ENCODE assay signal across 9 cellular contexts in the genomic region with DNA sequence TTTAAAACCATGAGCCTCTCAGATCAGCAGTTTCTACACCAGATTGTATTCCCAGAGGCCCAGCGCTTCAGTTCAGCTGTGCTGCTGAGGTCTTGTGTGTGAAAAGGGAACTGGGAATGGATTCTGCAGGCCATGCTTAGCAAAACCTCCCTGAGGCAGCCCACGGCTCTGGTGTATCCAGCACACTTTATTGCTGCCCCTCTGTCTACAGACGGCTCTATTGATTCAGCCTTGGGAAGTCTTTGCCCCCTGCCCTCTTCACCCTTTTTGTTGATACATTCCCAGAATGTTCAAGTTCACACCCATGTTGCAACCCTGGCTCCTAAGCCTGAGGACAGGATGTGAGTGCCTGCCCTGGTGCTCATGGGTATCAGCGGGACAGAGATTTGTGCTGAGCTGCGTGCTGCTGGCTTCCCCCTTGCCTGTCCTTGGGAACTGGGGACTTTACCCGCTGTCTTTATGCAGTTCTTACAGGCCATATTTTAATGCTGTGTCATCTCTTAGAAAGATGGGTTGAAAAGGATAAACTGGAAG. TPM values are rescaled to one million over a fixed set of nuclear protein-coding genes. Genes with fewer than 3 reads are reported as not detected.
DNase-seq lines count a peak whose midpoint lies in the region; ATAC-seq and TF ChIP-seq lines count a peak whose summit lies in the region.
"Had no signal": no experiment of that assay in that cellular context is flagged by ENCODE, and none has a peak within 500 bp of the region (broad histone marks: within the 10 kb centered on the region; RNA-seq: fewer than 3 reads in every experiment).

No MANE protein-coding gene starts in this region.

- H3K36me3 ChIP-seq in left lung = no peaks in the 10 kb centered on the region

- DNase-seq in Ammon's horn (ENCODE audit: low spot score) = peak; percentile 45
- DNase-seq in NOMO-1 treated with DMSO at 0.1 percent for 48 hours (lab: John Stamatoyannopoulos, UW; ENCODE audit: unreplicated experiment) = peak; percentile 51
- peak in 1 of 2 donors; percentile 55 for DNase-seq in left lung
- no peak for DNase-seq in NCI-H2196 (lab: John Stamatoyannopoulos, UW; ENCODE audit: unreplicated experiment)
- no peak for DNase-seq in NCI-H2029 treated with DMSO at 0.1 percent for 48 hours (lab: John Stamatoyannopoulos, UW)
- no peak for DNase-seq in pons (ENCODE audit: low spot score)
- DNase-seq: dermis blood vessel endothelial cell had no signal

- no peaks in the 10 kb centered on the region for H3K27me3 ChIP-seq in left lung

- intact Hi-C loops in left lung (cut with DNase I) = no loop called here

- peak overlapping the region in 1 of 2 donors; percentile 86 for H3K27ac ChIP-seq in left lung

- no peak overlapping the region for H3K4me3 ChIP-seq in left lung

- TF ChIP-seq CTCF in left lung (IDR thresholded peaks at IDR 0.05) = no peak

- no peaks in the 10 kb centered on the region for H3K9me3 ChIP-seq in left lung

- H3K4me1 ChIP-seq in left lung = peaks cover 0 to 96% of the 10 kb centered on the region in 2 donors

- peak; percentile 71 for ATAC-seq in GM21619 (IDR thresholded peaks at IDR 0.05; ENCODE audit: unreplicated experiment)
- ATAC-seq in left lung = peak; percentile 58
- no peak for ATAC-seq in GM18907 (IDR thresholded peaks at IDR 0.05; ENCODE audit: unreplicated experiment)

RNA-seq across cellular contexts. Expression of gene ARHGAP26, which starts 37.3 kb away (rescaled TPM):
- 10 to 100 TPM; 25.6 to 61.9 TPM for total RNA-seq in left lung

Comparison
In these comparisons a context has a peak if more than half of its experiments do, and no peak if none do; other contexts are left out.
1. DNase-seq: peak in Ammon's horn (single experiment) and NOMO-1 treated with DMSO at 0.1 percent for 48 hours (single experiment); none in NCI-H2196 (single experiment), NCI-H2029 treated with DMSO at 0.1 percent for 48 hours (single experiment) and pons (single experiment).